ENCODE assay signal across 23 cellular contexts in genomic region chr4:14364953-14365533, GRCh38.
"Had no signal": no experiment of that assay in that cellular context is flagged by ENCODE, and none has a peak within 500 bp of the region (broad histone marks: within the 10 kb centered on the region; RNA-seq: fewer than 3 reads in every experiment).

No MANE protein-coding gene starts in this region.

- H3K27me3 ChIP-seq: esophagus squamous epithelium, gastroesophageal sphincter, neutrophil, right atrium auricular region, sigmoid colon, suprapubic skin, thyroid gland, uterus had no signal

- H3K9me3 Mint-ChIP-seq: type B pancreatic cell had no signal

- H3K27ac ChIP-seq: esophagus squamous epithelium, gastroesophageal sphincter, neutrophil, right atrium auricular region, sigmoid colon, skin epidermis, suprapubic skin, thyroid gland, uterus had no signal

- H3K9me3 ChIP-seq: esophagus squamous epithelium, gastroesophageal sphincter, mucosa of descending colon, neutrophil, right atrium auricular region, sigmoid colon, suprapubic skin, thyroid gland, uterus had no signal

- H3K4me3 Mint-ChIP-seq: dendritic cell treated with granulocyte-macrophage colony-stimulating factor and Interleukin-4, amounts not matched to agents 40 ng/mL and 50 ng/mL, for 4 days; effector memory CD8-positive, alpha-beta T cell; naive thymus-derived CD8-positive, alpha-beta T cell; type B pancreatic cell had no signal

- H3K36me3 Mint-ChIP-seq: naive thymus-derived CD8-positive, alpha-beta T cell; type B pancreatic cell had no signal

- H3K4me1 Mint-ChIP-seq: naive thymus-derived CD8-positive, alpha-beta T cell had no signal

- DNase-seq: effector memory CD8-positive, alpha-beta T cell; esophagus squamous epithelium; foreskin fibroblast; glutamatergic neuron; kidney; left colon; left ventricle myocardium superior; mucosa of descending colon; naive thymus-derived CD8-positive, alpha-beta T cell; posterior cingulate gyrus; sigmoid colon; stimulated activated CD4-positive, alpha-beta T cell treated with anti-CD3 and anti-CD28 coated beads, Interleukin-2, amount 100 ng/mL, for 24 hours; stimulated activated naive CD8-positive, alpha-beta T cell treated with anti-CD3 and anti-CD28 coated beads, Interleukin-15, Interleukin-2, amounts not matched to agents 100 U/mL and 50 U/mL, for 24 hours; thyroid gland; uterus had no signal

- H3K4me1 ChIP-seq: esophagus squamous epithelium, gastroesophageal sphincter, right atrium auricular region, sigmoid colon, thyroid gland, uterus had no signal

- H3K27me3 Mint-ChIP-seq: dendritic cell treated with granulocyte-macrophage colony-stimulating factor and Interleukin-4, amounts not matched to agents 40 ng/mL and 50 ng/mL, for 4 days; effector memory CD8-positive, alpha-beta T cell; naive thymus-derived CD8-positive, alpha-beta T cell; type B pancreatic cell had no signal

- ATAC-seq: effector memory CD8-positive, alpha-beta T cell; gastroesophageal sphincter; left colon; left ventricle myocardium superior; mucosa of descending colon; naive thymus-derived CD8-positive, alpha-beta T cell; stimulated activated naive CD8-positive, alpha-beta T cell treated with anti-CD3 and anti-CD28 coated beads, Interleukin-15, Interleukin-2, amounts not matched to agents 100 U/mL and 50 U/mL, for 24 hours had no signal

- H3K36me3 ChIP-seq: esophagus squamous epithelium, gastroesophageal sphincter, neutrophil, right atrium auricular region, sigmoid colon, suprapubic skin, thyroid gland, uterus had no signal

- H3K27ac Mint-ChIP-seq: dendritic cell treated with granulocyte-macrophage colony-stimulating factor and Interleukin-4, amounts not matched to agents 40 ng/mL and 50 ng/mL, for 4 days; effector memory CD8-positive, alpha-beta T cell; naive thymus-derived CD8-positive, alpha-beta T cell; type B pancreatic cell had no signal

- H3K4me3 ChIP-seq: esophagus squamous epithelium, gastroesophageal sphincter, lung, mucosa of descending colon, right atrium auricular region, sigmoid colon, skin epidermis, suprapubic skin, thyroid gland, uterus had no signal
